1 cellular context compared by ENCODE assay signal in the genomic region with DNA sequence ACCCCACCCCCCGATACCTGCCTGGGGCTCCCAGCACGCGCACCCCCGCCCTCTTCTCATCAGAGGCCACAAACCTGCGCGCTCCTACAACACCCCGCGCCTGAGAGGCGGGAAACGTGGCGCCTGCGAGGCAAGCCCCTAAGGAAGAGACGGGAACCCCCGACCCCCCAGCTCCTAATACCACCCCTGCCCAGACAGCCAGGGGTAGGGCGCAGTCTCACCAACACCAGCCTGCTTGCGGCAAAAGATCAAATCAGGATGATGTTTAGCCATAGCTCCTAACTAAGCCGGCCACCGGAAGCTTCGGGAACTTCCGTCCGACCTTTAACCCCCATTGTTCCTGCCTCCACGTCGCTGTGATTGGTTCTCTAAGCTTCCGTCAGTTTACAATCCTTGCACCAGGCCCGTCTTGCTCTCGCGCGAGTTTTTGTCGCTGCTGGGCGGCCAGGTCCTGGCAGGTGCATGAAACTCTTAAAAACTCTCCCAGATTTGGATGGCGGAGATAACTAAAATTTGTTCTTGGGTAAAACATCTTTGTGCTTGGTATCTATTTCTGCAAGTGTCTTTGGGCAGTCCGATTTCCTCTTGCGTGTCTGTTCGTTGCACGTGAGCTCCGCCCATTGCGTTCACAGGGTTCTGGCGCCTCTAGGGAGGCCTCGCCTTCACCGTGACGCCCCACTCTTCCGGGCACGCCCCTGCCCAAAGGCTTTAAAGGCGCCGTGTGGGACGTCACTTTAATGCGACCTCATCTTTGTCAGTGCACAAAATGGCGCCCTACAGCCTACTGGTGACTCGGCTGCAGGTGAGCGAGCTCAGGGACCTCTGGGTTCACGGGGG.
TF ChIP-seq lines count a peak whose summit lies in the region.

A gene (plus strand): TSS at position 737 of the 837 bp plus-strand sequence. CDS start 30 bp downstream, at position 767.
A gene with protein sequence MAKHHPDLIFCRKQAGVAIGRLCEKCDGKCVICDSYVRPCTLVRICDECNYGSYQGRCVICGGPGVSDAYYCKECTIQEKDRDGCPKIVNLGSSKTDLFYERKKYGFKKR (minus strand): TSS at position 312 of the 837 bp plus-strand sequence. CDS start 39 bp downstream, at position 273.

TF ChIP-seq in HepG2, 621 proteins besides CTCF, POLR2A, EP300 and RAD21 (continued from another document and continues in another):
- TF ChIP-seq NR2F6 (IDR thresholded peaks at IDR 0.05) (peak; percentile 70), NR2F6 (CRISPR knock-in tag; IDR thresholded peaks at IDR 0.05) (peak; percentile 46; the same call in 1 of the 2 replicates), ZNF772 (CRISPR knock-in tag; IDR thresholded peaks at IDR 0.05) (no peak), TAF1 (CRISPR knock-in tag; IDR thresholded peaks at IDR 0.05) (peak; percentile 92), SRF (IDR thresholded peaks at IDR 0.05; ENCODE audit: low read depth, low read length) (peak; percentile 67), ZSCAN22 (CRISPR knock-in tag; IDR thresholded peaks at IDR 0.05) (no peak), CCAR2 (optimal IDR thresholded peaks at IDR 0.05; ENCODE audit: low read depth, low read length) (no peak), ZZZ3 (CRISPR knock-in tag; IDR thresholded peaks at IDR 0.05; ENCODE audit: borderline replicate concordance) (peak; percentile 57; the same call in 1 of the 2 replicates), FOSL2 (CRISPR knock-in tag; IDR thresholded peaks at IDR 0.05) (peak; percentile 59; the same call in 1 of the 2 replicates), ZNF44 (CRISPR knock-in tag; IDR thresholded peaks at IDR 0.05) (0 out of 2 replicates have a peak, but pooled peaks have one; percentile 21), ARNT (IDR thresholded peaks at IDR 0.05) (no peak), ZNF232 (CRISPR knock-in tag; IDR thresholded peaks at IDR 0.05; ENCODE audit: borderline replicate concordance) (0 out of 2 replicates have a peak, but pooled peaks have one; percentile 15), SRSF1 (optimal IDR thresholded peaks at IDR 0.05; ENCODE audit: low read depth, low read length) (peak; percentile 25), MEIS2 (CRISPR knock-in tag; IDR thresholded peaks at IDR 0.05) (peak; percentile 70; the same call in 1 of the 2 replicates), ZMYM4 (CRISPR knock-in tag; IDR thresholded peaks at IDR 0.05) (peak; percentile 97), KDM5B (CRISPR knock-in tag; IDR thresholded peaks at IDR 0.05; ENCODE audit: borderline replicate concordance) (no peak; the same call in 1 of the 2 replicates), ZNF546 (CRISPR knock-in tag; conservative IDR thresholded peaks at IDR 0.05) (peak; percentile 78; the same call in 1 of the 2 replicates), KLF12 (CRISPR knock-in tag; IDR thresholded peaks at IDR 0.05; ENCODE audit: borderline replicate concordance) (peak; percentile 99; the same call in 1 of the 2 replicates), ZFX (CRISPR knock-in tag; IDR thresholded peaks at IDR 0.05; ENCODE audit: low read depth) (peak; percentile 91), MLLT10 (CRISPR knock-in tag; IDR thresholded peaks at IDR 0.05) (no peak), DPF2 (CRISPR knock-in tag; IDR thresholded peaks at IDR 0.05; ENCODE audit: borderline replicate concordance, low read depth) (no peak), SOX6 (IDR thresholded peaks at IDR 0.05) (no peak), SOX6 (CRISPR knock-in tag; IDR thresholded peaks at IDR 0.05) (peak; percentile 54; the same call in 1 of the 2 replicates), SRSF4 (IDR thresholded peaks at IDR 0.05; ENCODE audit: low read depth, low read length, poor library complexity, severe bottlenecking) (no peak), ZNF235 (CRISPR knock-in tag; IDR thresholded peaks at IDR 0.05; ENCODE audit: borderline replicate concordance) (no peak), KLF16 (CRISPR knock-in tag; IDR thresholded peaks at IDR 0.05) (peak in 1 of 2 experiments; percentile 88; a peak in 2 of 4 replicates), CHD2 (IDR thresholded peaks at IDR 0.05; ENCODE audit: low read depth, low read length) (peak; percentile 91), ZNF703 (CRISPR knock-in tag; IDR thresholded peaks at IDR 0.05; ENCODE audit: borderline replicate concordance) (peak; percentile 80; the same call in 1 of the 2 replicates), ZNF160 (CRISPR knock-in tag; IDR thresholded peaks at IDR 0.05) (0 out of 2 replicates have a peak, but pooled peaks have one; percentile 17), POGZ (CRISPR knock-in tag; IDR thresholded peaks at IDR 0.05) (peak; percentile 92), ZBTB38 (CRISPR knock-in tag; IDR thresholded peaks at IDR 0.05) (0 out of 2 replicates have a peak, but pooled peaks have one; percentile 23), ZNF441 (CRISPR knock-in tag; IDR thresholded peaks at IDR 0.05; ENCODE audit: borderline replicate concordance) (peak; percentile 8; the same call in 1 of the 2 replicates), RFX1 (IDR thresholded peaks at IDR 0.05) (no peak), ZNF33A (CRISPR knock-in tag; IDR thresholded peaks at IDR 0.05; ENCODE audit: borderline replicate concordance) (no peak), ZNF326 (CRISPR knock-in tag; IDR thresholded peaks at IDR 0.05; ENCODE audit: borderline replicate concordance) (no peak)
- TF ChIP-seq, protein P1, sequence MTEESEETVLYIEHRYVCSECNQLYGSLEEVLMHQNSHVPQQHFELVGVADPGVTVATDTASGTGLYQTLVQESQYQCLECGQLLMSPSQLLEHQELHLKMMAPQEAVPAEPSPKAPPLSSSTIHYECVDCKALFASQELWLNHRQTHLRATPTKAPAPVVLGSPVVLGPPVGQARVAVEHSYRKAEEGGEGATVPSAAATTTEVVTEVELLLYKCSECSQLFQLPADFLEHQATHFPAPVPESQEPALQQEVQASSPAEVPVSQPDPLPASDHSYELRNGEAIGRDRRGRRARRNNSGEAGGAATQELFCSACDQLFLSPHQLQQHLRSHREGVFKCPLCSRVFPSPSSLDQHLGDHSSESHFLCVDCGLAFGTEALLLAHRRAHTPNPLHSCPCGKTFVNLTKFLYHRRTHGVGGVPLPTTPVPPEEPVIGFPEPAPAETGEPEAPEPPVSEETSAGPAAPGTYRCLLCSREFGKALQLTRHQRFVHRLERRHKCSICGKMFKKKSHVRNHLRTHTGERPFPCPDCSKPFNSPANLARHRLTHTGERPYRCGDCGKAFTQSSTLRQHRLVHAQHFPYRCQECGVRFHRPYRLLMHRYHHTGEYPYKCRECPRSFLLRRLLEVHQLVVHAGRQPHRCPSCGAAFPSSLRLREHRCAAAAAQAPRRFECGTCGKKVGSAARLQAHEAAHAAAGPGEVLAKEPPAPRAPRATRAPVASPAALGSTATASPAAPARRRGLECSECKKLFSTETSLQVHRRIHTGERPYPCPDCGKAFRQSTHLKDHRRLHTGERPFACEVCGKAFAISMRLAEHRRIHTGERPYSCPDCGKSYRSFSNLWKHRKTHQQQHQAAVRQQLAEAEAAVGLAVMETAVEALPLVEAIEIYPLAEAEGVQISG (CRISPR knock-in tag; IDR thresholded peaks at IDR 0.05) = peak; percentile 77
- TF ChIP-seq, protein P2, sequence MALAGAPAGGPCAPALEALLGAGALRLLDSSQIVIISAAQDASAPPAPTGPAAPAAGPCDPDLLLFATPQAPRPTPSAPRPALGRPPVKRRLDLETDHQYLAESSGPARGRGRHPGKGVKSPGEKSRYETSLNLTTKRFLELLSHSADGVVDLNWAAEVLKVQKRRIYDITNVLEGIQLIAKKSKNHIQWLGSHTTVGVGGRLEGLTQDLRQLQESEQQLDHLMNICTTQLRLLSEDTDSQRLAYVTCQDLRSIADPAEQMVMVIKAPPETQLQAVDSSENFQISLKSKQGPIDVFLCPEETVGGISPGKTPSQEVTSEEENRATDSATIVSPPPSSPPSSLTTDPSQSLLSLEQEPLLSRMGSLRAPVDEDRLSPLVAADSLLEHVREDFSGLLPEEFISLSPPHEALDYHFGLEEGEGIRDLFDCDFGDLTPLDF (CRISPR knock-in tag; IDR thresholded peaks at IDR 0.05) = peak; percentile 79
- TF ChIP-seq, protein P3, sequence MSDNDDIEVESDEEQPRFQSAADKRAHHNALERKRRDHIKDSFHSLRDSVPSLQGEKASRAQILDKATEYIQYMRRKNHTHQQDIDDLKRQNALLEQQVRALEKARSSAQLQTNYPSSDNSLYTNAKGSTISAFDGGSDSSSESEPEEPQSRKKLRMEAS (IDR thresholded peaks at IDR 0.05) = peak; percentile 73
- TF ChIP-seq, protein P4, sequence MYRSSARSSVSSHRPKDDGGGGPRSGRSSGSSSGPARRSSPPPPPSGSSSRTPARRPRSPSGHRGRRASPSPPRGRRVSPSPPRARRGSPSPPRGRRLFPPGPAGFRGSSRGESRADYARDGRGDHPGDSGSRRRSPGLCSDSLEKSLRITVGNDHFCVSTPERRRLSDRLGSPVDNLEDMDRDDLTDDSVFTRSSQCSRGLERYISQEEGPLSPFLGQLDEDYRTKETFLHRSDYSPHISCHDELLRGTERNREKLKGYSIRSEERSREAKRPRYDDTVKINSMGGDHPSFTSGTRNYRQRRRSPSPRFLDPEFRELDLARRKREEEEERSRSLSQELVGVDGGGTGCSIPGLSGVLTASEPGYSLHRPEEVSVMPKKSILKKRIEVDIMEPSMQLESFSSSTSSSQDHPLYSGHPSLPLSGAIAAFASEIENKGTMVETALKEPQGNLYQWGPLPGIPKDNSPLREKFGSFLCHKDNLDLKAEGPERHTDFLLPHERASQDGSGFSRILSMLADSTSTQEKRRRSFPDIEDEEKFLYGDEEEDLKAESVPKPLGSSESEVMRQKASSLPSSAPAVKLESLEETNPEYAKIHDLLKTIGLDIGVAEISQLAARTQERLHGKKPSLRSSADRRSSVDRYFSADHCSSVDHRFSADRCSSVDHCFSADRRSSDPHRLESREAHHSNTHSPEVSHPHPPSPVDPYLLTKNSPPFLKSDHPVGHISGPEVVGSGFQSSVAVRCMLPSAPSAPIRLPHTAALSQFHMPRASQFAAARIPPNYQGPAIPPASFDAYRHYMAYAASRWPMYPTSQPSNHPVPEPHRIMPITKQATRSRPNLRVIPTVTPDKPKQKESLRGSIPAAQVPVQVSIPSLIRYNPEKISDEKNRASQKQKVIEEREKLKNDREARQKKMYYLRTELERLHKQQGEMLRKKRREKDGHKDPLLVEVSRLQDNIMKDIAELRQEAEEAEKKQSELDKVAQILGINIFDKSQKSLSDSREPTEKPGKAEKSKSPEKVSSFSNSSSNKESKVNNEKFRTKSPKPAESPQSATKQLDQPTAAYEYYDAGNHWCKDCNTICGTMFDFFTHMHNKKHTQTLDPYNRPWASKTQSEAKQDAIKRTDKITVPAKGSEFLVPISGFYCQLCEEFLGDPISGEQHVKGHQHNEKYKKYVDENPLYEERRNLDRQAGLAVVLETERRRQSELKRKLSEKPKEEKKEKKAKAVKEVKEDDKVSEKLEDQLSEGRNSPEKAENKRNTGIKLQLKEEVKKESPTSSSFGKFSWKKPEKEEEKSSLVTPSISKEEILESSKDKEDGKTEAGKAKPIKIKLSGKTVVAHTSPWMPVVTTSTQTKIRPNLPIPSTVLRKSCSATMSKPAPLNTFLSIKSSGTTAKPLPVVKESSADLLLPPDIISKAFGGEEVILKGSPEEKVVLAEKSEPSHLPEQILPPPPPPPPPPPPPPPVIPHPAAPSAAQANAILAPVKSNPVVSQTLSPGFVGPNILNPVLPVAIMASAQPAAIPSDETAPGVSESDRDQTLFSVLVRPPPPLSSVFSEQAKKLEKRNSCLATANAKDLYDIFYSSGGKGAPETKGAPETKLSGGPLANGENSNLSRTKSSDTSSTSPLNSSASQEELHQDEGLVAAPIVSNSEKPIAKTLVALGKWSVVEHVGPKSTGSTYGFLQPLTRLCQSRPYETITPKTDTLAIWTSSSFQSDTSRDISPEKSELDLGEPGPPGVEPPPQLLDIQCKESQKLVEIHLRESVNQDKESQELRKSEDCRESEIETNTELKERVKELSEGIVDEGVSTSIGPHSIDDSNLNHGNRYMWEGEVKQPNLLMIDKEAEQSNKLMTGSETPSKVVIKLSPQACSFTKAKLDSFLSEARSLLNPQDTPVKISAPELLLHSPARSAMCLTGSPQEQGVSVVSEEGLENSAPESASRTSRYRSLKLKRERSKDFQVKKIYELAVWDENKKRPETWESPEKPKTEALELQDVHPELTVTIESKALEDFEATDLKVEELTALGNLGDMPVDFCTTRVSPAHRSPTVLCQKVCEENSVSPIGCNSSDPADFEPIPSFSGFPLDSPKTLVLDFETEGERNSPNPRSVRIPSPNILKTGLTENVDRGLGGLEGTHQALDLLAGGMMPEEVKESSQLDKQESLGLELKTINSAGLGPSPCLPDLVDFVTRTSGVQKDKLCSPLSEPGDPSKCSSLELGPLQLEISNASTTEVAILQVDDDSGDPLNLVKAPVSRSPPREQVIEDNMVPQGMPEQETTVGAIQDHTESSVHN (CRISPR knock-in tag; IDR thresholded peaks at IDR 0.05) = peak; percentile 55; the same call in 1 of the 2 replicates
- TF ChIP-seq, protein P5, sequence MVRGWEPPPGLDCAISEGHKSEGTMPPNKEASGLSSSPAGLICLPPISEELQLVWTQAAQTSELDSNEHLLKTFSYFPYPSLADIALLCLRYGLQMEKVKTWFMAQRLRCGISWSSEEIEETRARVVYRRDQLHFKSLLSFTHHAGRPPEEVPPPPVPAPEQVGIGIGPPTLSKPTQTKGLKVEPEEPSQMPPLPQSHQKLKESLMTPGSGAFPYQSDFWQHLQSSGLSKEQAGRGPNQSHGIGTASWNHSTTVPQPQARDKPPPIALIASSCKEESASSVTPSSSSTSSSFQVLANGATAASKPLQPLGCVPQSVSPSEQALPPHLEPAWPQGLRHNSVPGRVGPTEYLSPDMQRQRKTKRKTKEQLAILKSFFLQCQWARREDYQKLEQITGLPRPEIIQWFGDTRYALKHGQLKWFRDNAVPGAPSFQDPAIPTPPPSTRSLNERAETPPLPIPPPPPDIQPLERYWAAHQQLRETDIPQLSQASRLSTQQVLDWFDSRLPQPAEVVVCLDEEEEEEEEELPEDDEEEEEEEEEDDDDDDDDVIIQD (CRISPR knock-in tag; IDR thresholded peaks at IDR 0.05; ENCODE audit: low read depth) = 0 out of 2 replicates have a peak, but pooled peaks have one; percentile 1
- TF ChIP-seq, protein P6, sequence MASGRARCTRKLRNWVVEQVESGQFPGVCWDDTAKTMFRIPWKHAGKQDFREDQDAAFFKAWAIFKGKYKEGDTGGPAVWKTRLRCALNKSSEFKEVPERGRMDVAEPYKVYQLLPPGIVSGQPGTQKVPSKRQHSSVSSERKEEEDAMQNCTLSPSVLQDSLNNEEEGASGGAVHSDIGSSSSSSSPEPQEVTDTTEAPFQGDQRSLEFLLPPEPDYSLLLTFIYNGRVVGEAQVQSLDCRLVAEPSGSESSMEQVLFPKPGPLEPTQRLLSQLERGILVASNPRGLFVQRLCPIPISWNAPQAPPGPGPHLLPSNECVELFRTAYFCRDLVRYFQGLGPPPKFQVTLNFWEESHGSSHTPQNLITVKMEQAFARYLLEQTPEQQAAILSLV (CRISPR knock-in tag; IDR thresholded peaks at IDR 0.05; ENCODE audit: borderline replicate concordance) = 0 out of 2 replicates have a peak, but pooled peaks have one; percentile 26
- TF ChIP-seq, protein P7, sequence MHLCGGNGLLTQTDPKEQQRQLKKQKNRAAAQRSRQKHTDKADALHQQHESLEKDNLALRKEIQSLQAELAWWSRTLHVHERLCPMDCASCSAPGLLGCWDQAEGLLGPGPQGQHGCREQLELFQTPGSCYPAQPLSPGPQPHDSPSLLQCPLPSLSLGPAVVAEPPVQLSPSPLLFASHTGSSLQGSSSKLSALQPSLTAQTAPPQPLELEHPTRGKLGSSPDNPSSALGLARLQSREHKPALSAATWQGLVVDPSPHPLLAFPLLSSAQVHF (CRISPR knock-in tag; IDR thresholded peaks at IDR 0.05) = no peak
